Comparison of ENCODE assay signal across 9 cellular contexts in genomic region chr6:111731404-111732195, GRCh38.
A peak's percentile ranks its signal among the peaks of the same experiment; 100 is the strongest.
DNase-seq lines count a peak whose midpoint lies in the region; ATAC-seq lines count a peak whose summit lies in the region.
"Had no signal": no experiment of that assay in that cellular context is flagged by ENCODE, and none has a peak within 500 bp of the region (broad histone marks: within the 10 kb centered on the region; RNA-seq: fewer than 3 reads in every experiment).

No MANE protein-coding gene starts in this region.

- POLR2A ChIA-PET in naive thymus-derived CD8-positive, alpha-beta T cell (lab: Charles Lee), result no interaction called here

- H3K4me1 Mint-ChIP-seq in naive thymus-derived CD8-positive, alpha-beta T cell, result peaks cover 35 to 90% (median 79%) of the 10 kb centered on the region in 4 donors

- DNase-seq in EH (ENCODE audit: low read depth), result peak; percentile 40
- DNase-seq in LHCN-M2 (ENCODE audit: low read depth), result peak; percentile 65
- DNase-seq in ecto neural progenitor cell (ENCODE audit: low spot score), result peak; percentile 64
- DNase-seq in naive thymus-derived CD8-positive, alpha-beta T cell, result no peak
- no peak for DNase-seq in LoVo (ENCODE audit: low spot score)
- DNase-seq: Calu3 had no signal

- no peaks in the 10 kb centered on the region for H3K27me3 Mint-ChIP-seq in naive thymus-derived CD8-positive, alpha-beta T cell

- H3K27ac Mint-ChIP-seq in naive thymus-derived CD8-positive, alpha-beta T cell, result peak overlapping the region; percentile 66 to 95 (median 86)

- peaks cover 0 to 40% (median 36%) of the 10 kb centered on the region in 3 donors for H3K36me3 Mint-ChIP-seq in naive thymus-derived CD8-positive, alpha-beta T cell

- peak overlapping the region in 1 of 10 donors; percentile 21 for H3K4me3 Mint-ChIP-seq in naive thymus-derived CD8-positive, alpha-beta T cell

- ATAC-seq in naive thymus-derived CD8-positive, alpha-beta T cell, result no peak
- ATAC-seq in HG03280 (IDR thresholded peaks at IDR 0.05; ENCODE audit: unreplicated experiment) (no peak), GM18517 (IDR thresholded peaks at IDR 0.05; ENCODE audit: unreplicated experiment) (no peak), HG02571 (IDR thresholded peaks at IDR 0.05; ENCODE audit: unreplicated experiment) (no peak)

- peaks cover 0 to 24% (median 6%) of the 10 kb centered on the region in 9 donors for H3K9me3 Mint-ChIP-seq in naive thymus-derived CD8-positive, alpha-beta T cell

Comparison
In these comparisons a context has a peak if more than half of its experiments do, and no peak if none do; other contexts are left out.
1. DNase-seq: peak in EH (single experiment), LHCN-M2 (single experiment) and ecto neural progenitor cell (single experiment); none in naive thymus-derived CD8-positive, alpha-beta T cell (0 of 10) and LoVo (single experiment).